18 cellular contexts compared by ENCODE assay signal in genomic region chr14:88995437-88996198, GRCh38.
DNase-seq lines count a peak whose midpoint lies in the region; ATAC-seq and TF ChIP-seq lines count a peak whose summit lies in the region.
"Had no signal": no experiment of that assay in that cellular context is flagged by ENCODE, and none has a peak within 500 bp of the region (broad histone marks: within the 10 kb centered on the region; RNA-seq: fewer than 3 reads in every experiment).

No MANE protein-coding gene starts in this region.

- H3K4me3 ChIP-seq in foreskin fibroblast (ENCODE audit: low read depth in 1 of 2, low read length in 2 of 2) = no peak overlapping the region
- H3K4me3 ChIP-seq in vagina = no peak overlapping the region
- H3K4me3 ChIP-seq in H7 (ENCODE audit: insufficient read depth, low read depth, low read length) = no peak overlapping the region
- H3K4me3 ChIP-seq: right lobe of liver had no signal

- TF ChIP-seq CTCF in foreskin fibroblast (IDR thresholded peaks at IDR 0.05; ENCODE audit: low read depth, low read length) (no peak), vagina (IDR thresholded peaks at IDR 0.05) (no peak)

- no peak for ATAC-seq in HG02981 (IDR thresholded peaks at IDR 0.05; ENCODE audit: unreplicated experiment)
- ATAC-seq: left colon; natural killer cell treated with Interleukin-12 subunit alpha and Interleukin-12 subunit beta and Interleukin-15 and Interleukin-18, amount 100 ng/mL, for 72 hours; stimulated activated naive CD8-positive, alpha-beta T cell treated with anti-CD3 and anti-CD28 coated beads, Interleukin-15, amount 100 ng/mL, for 72 hours had no signal

- no peak overlapping the region for H3K27ac ChIP-seq in vagina
- H3K27ac ChIP-seq: 22Rv1, KMS-11, right lobe of liver had no signal

- no peak for TF ChIP-seq POLR2A in vagina (IDR thresholded peaks at IDR 0.05)

- DNase-seq in DMS 273 (lab: John Stamatoyannopoulos, UW; ENCODE audit: unreplicated experiment) (peak; percentile 28), DMS 273 treated with DMSO at 0.1 percent for 48 hours (lab: John Stamatoyannopoulos, UW) (no peak), T1000 (lab: John Stamatoyannopoulos, UW) (peak; percentile 2), foreskin fibroblast (peak; percentile 59 to 69), vagina (ENCODE audit: extremely low spot score in 2 of 2) (peak; percentile 75 to 91), SK-N-DZ (ENCODE audit: low spot score) (no peak), H7 (no peak)
- DNase-seq: DMS153; left colon; NCI-H2029; NCI-H748 treated with DMSO at 0.1 percent for 48 hours; right lobe of liver; SIG-M5; stimulated activated naive CD8-positive, alpha-beta T cell treated with anti-CD3 and anti-CD28 coated beads, Interleukin-15, amount 100 ng/mL, for 72 hours had no signal

- intact Hi-C loops in vagina (cut with DNase I) = no loop called here

- H3K4me1 ChIP-seq in vagina = no peaks in the 10 kb centered on the region
- H3K4me1 ChIP-seq: right lobe of liver had no signal

- H3K9me3 ChIP-seq in vagina = no peaks in the 10 kb centered on the region
- H3K9me3 ChIP-seq: right lobe of liver had no signal

- H3K36me3 ChIP-seq in vagina = no peaks in the 10 kb centered on the region
- no peaks in the 10 kb centered on the region for H3K36me3 ChIP-seq in H7 (replicated peaks; ENCODE audit: control insufficient read depth, insufficient read depth, low read length)
- H3K36me3 ChIP-seq: right lobe of liver had no signal

- H3K27me3 ChIP-seq in vagina = no peaks in the 10 kb centered on the region
- H3K27me3 ChIP-seq in H7 (ENCODE audit: control insufficient read depth, insufficient read depth, low read length) = no peaks in the 10 kb centered on the region
- H3K27me3 ChIP-seq: right lobe of liver had no signal

Comparison
In these comparisons a context has a peak if more than half of its experiments do, and no peak if none do; other contexts are left out.
1. DNase-seq: peak in DMS 273 (single experiment), T1000 (single experiment), foreskin fibroblast (2 of 2) and vagina (2 of 2); none in DMS 273 treated with DMSO at 0.1 percent for 48 hours (single experiment), SK-N-DZ (single experiment) and H7 (single experiment).